Comparison of ENCODE assay signal across 25 cellular contexts in the genomic region with DNA sequence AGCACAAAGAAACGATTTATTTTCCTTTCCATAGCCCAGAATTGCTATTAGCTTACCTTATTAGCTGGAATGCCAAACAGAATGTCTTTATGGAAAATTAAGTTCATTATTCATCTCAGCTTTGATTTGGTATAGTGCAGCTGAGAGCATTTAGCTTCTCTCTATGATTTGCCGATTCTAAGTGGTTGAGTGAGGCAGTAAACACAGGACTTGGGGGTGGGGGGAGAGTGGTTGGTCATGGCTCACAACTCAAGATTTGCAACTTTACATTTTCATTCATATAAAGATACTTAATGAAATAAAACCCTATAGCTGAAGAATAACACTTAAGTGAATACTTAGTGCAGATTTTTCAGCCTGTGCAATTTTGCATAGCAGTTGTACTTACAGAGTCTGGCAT.
"Had no signal": no experiment of that assay in that cellular context is flagged by ENCODE, and none has a peak within 500 bp of the region (broad histone marks: within the 10 kb centered on the region; RNA-seq: fewer than 3 reads in every experiment).

No MANE protein-coding gene starts in this region.

- H3K4me3 Mint-ChIP-seq: mesothelial cell of epicardium; naive B cell; natural killer cell treated with Interleukin-12 subunit alpha and Interleukin-12 subunit beta and Interleukin-15 and Interleukin-18, amount 100 ng/mL, for 72 hours; neural crest cell; stimulated activated effector memory CD8-positive, alpha-beta T cell treated with anti-CD3 and anti-CD28 coated beads, Interleukin-12 subunit alpha, Interleukin-12 subunit beta, amount 100 ng/mL, for 72 hours had no signal

- H3K27me3 ChIP-seq: heart left ventricle, hepatocyte, left lung, right atrium auricular region, sigmoid colon, stomach, thyroid gland had no signal

- FAIRE-seq: frontal cortex, kidney had no signal

- H3K27ac ChIP-seq: heart left ventricle, hepatocyte, left lung, prostate gland, right atrium auricular region, sigmoid colon, stomach, thyroid gland had no signal

- H2AFZ ChIP-seq: hepatocyte had no signal

- H3K4me3 ChIP-seq: heart left ventricle, hepatocyte, left lung, mucosa of descending colon, prostate gland, right atrium auricular region, sigmoid colon, stomach, thyroid gland had no signal

- H3K4me2 ChIP-seq: hepatocyte had no signal

- H3K9me3 ChIP-seq: heart left ventricle, left lung, mucosa of descending colon, prostate gland, right atrium auricular region, sigmoid colon, stomach, thyroid gland had no signal

- H3K27ac Mint-ChIP-seq: mesothelial cell of epicardium; naive B cell; natural killer cell treated with Interleukin-12 subunit alpha and Interleukin-12 subunit beta and Interleukin-15 and Interleukin-18, amount 100 ng/mL, for 72 hours; stimulated activated effector memory CD8-positive, alpha-beta T cell treated with anti-CD3 and anti-CD28 coated beads, Interleukin-12 subunit alpha, Interleukin-12 subunit beta, amount 100 ng/mL, for 72 hours had no signal

- H3K79me2 ChIP-seq: hepatocyte had no signal

- H3K4me1 Mint-ChIP-seq: naive B cell; stimulated activated effector memory CD8-positive, alpha-beta T cell treated with anti-CD3 and anti-CD28 coated beads, Interleukin-12 subunit alpha, Interleukin-12 subunit beta, amount 100 ng/mL, for 72 hours had no signal

- H3K36me3 ChIP-seq: heart left ventricle, left lung, prostate gland, right atrium auricular region, sigmoid colon, stomach, thyroid gland had no signal

- H3K36me3 Mint-ChIP-seq: mesothelial cell of epicardium; naive B cell; natural killer cell treated with Interleukin-12 subunit alpha and Interleukin-12 subunit beta and Interleukin-15 and Interleukin-18, amount 100 ng/mL, for 72 hours; stimulated activated effector memory CD8-positive, alpha-beta T cell treated with anti-CD3 and anti-CD28 coated beads, Interleukin-12 subunit alpha, Interleukin-12 subunit beta, amount 100 ng/mL, for 72 hours had no signal

- DNase-seq: cortex of kidney; effector CD4-positive, alpha-beta T cell; heart left ventricle; kidney; left cardiac atrium; left lung; mesenchymal stem cell; mucosa of descending colon; naive B cell; nucleus accumbens; sigmoid colon; stimulated activated CD4-positive, alpha-beta T cell treated with anti-CD3 and anti-CD28 coated beads, Interleukin-2, amount 100 ng/mL, for 24 hours; stimulated activated CD4-positive, alpha-beta T cell treated with anti-CD3 and anti-CD28 coated beads, Interleukin-4, amount 100 ng/mL, for 24 hours; stimulated activated naive CD4-positive, alpha-beta T cell treated with Interleukin-2 at 50 U/mL for 16 hours; stomach; thyroid gland; trophoblast cell had no signal

- ATAC-seq: heart left ventricle; left cardiac atrium; left lung; mucosa of descending colon; natural killer cell treated with Interleukin-12 subunit alpha and Interleukin-12 subunit beta and Interleukin-15 and Interleukin-18, amount 100 ng/mL, for 72 hours; stimulated activated effector memory CD8-positive, alpha-beta T cell treated with anti-CD3 and anti-CD28 coated beads, Interleukin-12 subunit alpha, Interleukin-12 subunit beta, amount 100 ng/mL, for 72 hours had no signal

- H3K4me1 ChIP-seq: heart left ventricle, left lung, prostate gland, right atrium auricular region, sigmoid colon, stomach, thyroid gland had no signal

- H3K9me3 Mint-ChIP-seq: mesothelial cell of epicardium; natural killer cell treated with Interleukin-12 subunit alpha and Interleukin-12 subunit beta and Interleukin-15 and Interleukin-18, amount 100 ng/mL, for 72 hours; neural crest cell; stimulated activated effector memory CD8-positive, alpha-beta T cell treated with anti-CD3 and anti-CD28 coated beads, Interleukin-12 subunit alpha, Interleukin-12 subunit beta, amount 100 ng/mL, for 72 hours had no signal
